ENCODE assay signal across 9 cellular contexts in genomic region chr5:175729829-175730277, GRCh38.
DNase-seq lines count a peak whose midpoint lies in the region; ATAC-seq and TF ChIP-seq lines count a peak whose summit lies in the region.
"Had no signal": no experiment of that assay in that cellular context is flagged by ENCODE, and none has a peak within 500 bp of the region (broad histone marks: within the 10 kb centered on the region; RNA-seq: fewer than 3 reads in every experiment).

No MANE protein-coding gene starts in this region.

- no peaks in the 10 kb centered on the region for H3F3A ChIP-seq in PC-3 (ENCODE audit: low read length, unreplicated experiment)

- TF ChIP-seq CTCF in PC-3 (conservative IDR thresholded peaks at IDR 0.05; ENCODE audit: low read depth, low read length), result peak; percentile 95

- H3K4me3 ChIP-seq in CD4-positive, alpha-beta memory T cell (ENCODE audit: low read length in 2 of 2), result no peak overlapping the region
- no peak overlapping the region for H3K4me3 ChIP-seq in PC-3 (ENCODE audit: low read length)

- H3K4me1 ChIP-seq in CD4-positive, alpha-beta memory T cell (ENCODE audit: insufficient read depth, low read length), result peaks cover 5% of the 10 kb centered on the region
- H3K4me1 ChIP-seq in PC-3 (ENCODE audit: insufficient read depth, low read length), result peaks cover 3% of the 10 kb centered on the region; the same call in 1 of the 2 replicates

- peak overlapping the region in 1 of 8 donors; percentile 54 for H3K4me3 Mint-ChIP-seq in CD4-positive, alpha-beta memory T cell
- H3K4me3 Mint-ChIP-seq: T-helper 1 cell treated with Interleukin-12 subunit alpha and Interleukin-12 subunit beta and Interleukin-4 antibody, amounts not matched to agents 30 μg/mL and 1 μg/mL, for 36 hours had no signal

- peaks cover 14 to 18% of the 10 kb centered on the region in 2 donors for H3K27me3 Mint-ChIP-seq in CD4-positive, alpha-beta memory T cell

- CTCF ChIA-PET in CD4-positive, alpha-beta memory T cell (lab: Charles Lee; ENCODE audit: partially characterized antibody), result interaction anchor here (0.7 to 2.9 kb wide), 27 partner anchors 10 to 1385 kb away, joined by 3 to 21 read pairs (median 5); partner anchors contain the start of gene CPLX2
- CTCF ChIA-PET in PC-3 (lab: Charles Lee), result interaction anchor here (0.6 to 1.5 kb wide), 10 partner anchors 11 to 840 kb away, joined by 3 to 10 read pairs (median 3); no protein-coding TSS in a partner anchor

- no TSS peak for BruUV-seq in PC-3 (replicated peaks; lab: Mats Ljungman, UMichigan)

- H3K9me2 ChIP-seq in PC-3 (replicated peaks; ENCODE audit: low read length), result no peaks in the 10 kb centered on the region

- DNase-seq in CD4-positive, alpha-beta memory T cell, result peak; percentile 82 to 89 (median 87)
- peak; percentile 91 for DNase-seq in KBM-7
- peak; percentile 91 for DNase-seq in PC-3
- peak; percentile 93 for DNase-seq in activated T-cell treated with anti-CD3 and anti-CD28 coated beads for 4 hours
- peak; percentile 88 for DNase-seq in myocyte (ENCODE audit: low read depth)
- peak; percentile 72 to 87 for DNase-seq in stimulated activated CD8-positive, alpha-beta memory T cell treated with anti-CD3 and anti-CD28 coated beads, Interleukin-7, amount 100 ng/mL, for 4 hours (ENCODE audit: low read depth in 2 of 2)

- POLR2A ChIA-PET in CD4-positive, alpha-beta memory T cell (lab: Charles Lee; ENCODE audit: partially characterized antibody), result no interaction called here
- POLR2A ChIA-PET in PC-3 (lab: Charles Lee; ENCODE audit: unreplicated experiment), result interaction anchor here (0.6 kb wide), 1 partner anchor 29 kb away, joined by 4 read pairs; no protein-coding TSS in a partner anchor

- peaks cover 4% of the 10 kb centered on the region for H3K27me3 ChIP-seq in CD4-positive, alpha-beta memory T cell (ENCODE audit: insufficient read depth, low read length)
- no peaks in the 10 kb centered on the region for H3K27me3 ChIP-seq in PC-3 (ENCODE audit: low read length)

- no peaks in the 10 kb centered on the region for H3K9me3 ChIP-seq in CD4-positive, alpha-beta memory T cell (ENCODE audit: control insufficient read depth in 1 of 2, low read length in 2 of 2)
- no peaks in the 10 kb centered on the region for H3K9me3 ChIP-seq in PC-3 (ENCODE audit: low read length)

- no peak overlapping the region for H3K9ac ChIP-seq in PC-3 (ENCODE audit: low read length)

- peak overlapping the region; percentile 45; the same call in 1 of the 2 replicates for H3K4me2 ChIP-seq in PC-3 (ENCODE audit: low read length)

- H2AFZ ChIP-seq in PC-3 (ENCODE audit: low read length), result 0 out of 2 replicates have a peak overlapping the region, but pooled peaks have one; percentile 33

- peaks cover 4 to 7% (median 7%) of the 10 kb centered on the region in 4 donors for H3K4me1 Mint-ChIP-seq in CD4-positive, alpha-beta memory T cell

- ATAC-seq in GM21381 (IDR thresholded peaks at IDR 0.05; ENCODE audit: unreplicated experiment) (peak; percentile 86), PC-3 (peak; percentile 98), esophagus mucosa (peak; percentile 96)

- H3K27ac Mint-ChIP-seq in CD4-positive, alpha-beta memory T cell, result peak overlapping the region in 3 of 7 donors; percentile 14 to 46 (median 44)
- H3K27ac Mint-ChIP-seq: T-helper 1 cell treated with Interleukin-12 subunit alpha and Interleukin-12 subunit beta and Interleukin-4 antibody, amounts not matched to agents 30 μg/mL and 1 μg/mL, for 36 hours had no signal

- no peaks in the 10 kb centered on the region for H3K79me2 ChIP-seq in PC-3 (ENCODE audit: low read length)

- no peaks in the 10 kb centered on the region for H3K36me3 ChIP-seq in CD4-positive, alpha-beta memory T cell (ENCODE audit: insufficient read depth, low read length)
- no peaks in the 10 kb centered on the region for H3K36me3 ChIP-seq in PC-3 (ENCODE audit: low read depth, low read length)

- intact Hi-C loops in CD4-positive, alpha-beta memory T cell (cut with micrococcal nuclease), result loop anchor here (1.0 kb wide), 2 partner anchors 686 to 866 kb away; partner anchors contain the start of gene CLTB
- intact Hi-C loops in PC-3 (cut with micrococcal nuclease), result loop anchor here (1.0 to 5.0 kb wide), 3 partner anchors 82 to 174 kb away; no protein-coding TSS in a partner anchor

- in situ Hi-C loops in KBM-7 (cut with MboI; ENCODE audit: low pct_unique_long_range_greater_than_20kb, low sequenced_read_pairs), result no loop called here

- no peak overlapping the region for H3K27ac ChIP-seq in CD4-positive, alpha-beta memory T cell (ENCODE audit: low read depth, low read length)
- no peak overlapping the region for H3K27ac ChIP-seq in PC-3 (ENCODE audit: low read length)

- H4K20me1 ChIP-seq in PC-3 (ENCODE audit: low read length), result no peaks in the 10 kb centered on the region

- H3K9me3 Mint-ChIP-seq in CD4-positive, alpha-beta memory T cell, result peaks cover 0 to 4% (median 0%) of the 10 kb centered on the region in 8 donors

- peaks cover 0 to 4% of the 10 kb centered on the region in 2 donors for H3K36me3 Mint-ChIP-seq in CD4-positive, alpha-beta memory T cell
